Comparison of ENCODE assay signal across 35 cellular contexts in the genomic region with DNA sequence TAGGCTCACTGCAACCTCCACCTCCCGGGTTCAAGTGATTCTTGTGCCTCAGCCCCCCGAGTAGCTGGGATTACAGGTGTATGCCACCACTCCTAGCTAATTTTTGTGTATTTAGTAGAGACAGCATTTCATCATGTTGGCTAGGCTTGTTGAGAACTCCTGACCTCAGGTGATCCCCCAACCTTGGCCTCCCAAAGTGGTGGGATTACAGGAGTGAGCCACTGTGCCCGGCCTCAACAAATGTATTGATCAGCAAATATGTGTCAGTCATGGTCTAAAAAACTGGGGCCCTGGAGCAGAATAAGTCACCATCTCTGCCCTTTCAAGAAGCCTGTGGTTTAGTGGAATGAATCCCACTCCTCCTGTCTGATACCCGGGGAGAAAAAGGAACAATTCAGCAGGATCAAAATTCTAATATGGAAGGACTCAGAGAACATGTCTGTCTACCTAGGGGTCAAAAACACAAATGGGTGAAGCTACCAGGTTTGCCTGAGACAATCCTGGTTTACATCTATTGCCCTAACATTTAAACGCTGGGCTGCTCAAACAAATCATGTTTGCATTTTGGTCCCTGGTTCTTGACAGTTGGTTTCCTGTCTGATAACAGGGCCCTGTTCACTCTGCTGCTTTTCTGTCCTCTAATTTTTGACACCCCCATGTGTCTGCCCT. TPM values are rescaled to one million over a fixed set of nuclear protein-coding genes. Genes with fewer than 3 reads are reported as not detected.
"Had no signal": no experiment of that assay in that cellular context is flagged by ENCODE, and none has a peak within 500 bp of the region (broad histone marks: within the 10 kb centered on the region; RNA-seq: fewer than 3 reads in every experiment).

No MANE protein-coding gene starts in this region.

- H3K36me3 Mint-ChIP-seq: activated CD8-positive, alpha-beta memory T cell treated with anti-CD3 and anti-CD28 coated beads, Interleukin-2, amount 10 ng/mL, durations not matched to agents 7 days and 5 days; activated naive CD4-positive, alpha-beta T cell treated with anti-CD3 and anti-CD28 coated beads, Interleukin-2, amount 50 U/mL, for 24 hours; activated naive CD8-positive, alpha-beta T cell treated with anti-CD3 and anti-CD28 coated beads for 36 hours had no signal

- H3K4me3 ChIP-seq: adrenal gland, body of pancreas, esophagus squamous epithelium, gastroesophageal sphincter, heart right ventricle had no signal

- H3K4me1 Mint-ChIP-seq: activated CD8-positive, alpha-beta memory T cell treated with anti-CD3 and anti-CD28 coated beads, Interleukin-2, amount 10 ng/mL, durations not matched to agents 7 days and 5 days; activated naive CD4-positive, alpha-beta T cell treated with anti-CD3 and anti-CD28 coated beads, Interleukin-2, amount 50 U/mL, for 24 hours; activated naive CD8-positive, alpha-beta T cell treated with anti-CD3 and anti-CD28 coated beads for 36 hours; activated naive CD8-positive, alpha-beta T cell treated with anti-CD3 and anti-CD28 coated beads, Interleukin-2, amount 50 U/mL, for 24 hours had no signal

- H3K27me3 ChIP-seq: adrenal gland, body of pancreas had no signal

- ATAC-seq: activated CD8-positive, alpha-beta memory T cell treated with anti-CD3 and anti-CD28 coated beads, Interleukin-2, amount 10 ng/mL, durations not matched to agents 7 days and 5 days; activated CD8-positive, alpha-beta T cell treated with anti-CD3 and anti-CD28 coated beads, Interleukin-2, amount 10 ng/mL, durations not matched to agents 7 days and 5 days; activated naive CD8-positive, alpha-beta T cell treated with anti-CD3 and anti-CD28 coated beads, Interleukin-2, amount 50 U/mL, for 24 hours; body of pancreas; effector memory CD8-positive, alpha-beta T cell; gastroesophageal sphincter; heart right ventricle had no signal

- DNase-seq: activated CD4-positive, alpha-beta T cell treated with anti-CD3 and anti-CD28 coated beads for 1 hour; activated CD4-positive, alpha-beta T cell treated with anti-CD3 and anti-CD28 coated beads for 4 hours; activated CD4-positive, alpha-beta T cell treated with anti-CD3 and anti-CD28 coated beads, Interleukin-2, amount 50 U/mL, for 1 hour; activated CD4-positive, alpha-beta T cell treated with anti-CD3 and anti-CD28 coated beads, Interleukin-2, amount 50 U/mL, for 48 hours; activated CD8-positive, alpha-beta memory T cell treated with anti-CD3 and anti-CD28 coated beads, Interleukin-2, amount 10 ng/mL, durations not matched to agents 7 days and 5 days; activated CD8-positive, alpha-beta memory T cell treated with anti-CD3 and anti-CD28 coated beads, Interleukin-2, amount 50 U/mL, for 4 hours; activated CD8-positive, alpha-beta T cell treated with anti-CD3 and anti-CD28 coated beads, Interleukin-2, amount 10 ng/mL, durations not matched to agents 7 days and 5 days; activated effector memory CD4-positive, alpha-beta T cell treated with anti-CD3 and anti-CD28 coated beads, Interleukin-2, amount 50 U/mL, for 16 hours; activated naive CD4-positive, alpha-beta T cell treated with anti-CD3 and anti-CD28 coated beads for 36 hours; activated naive CD8-positive, alpha-beta T cell treated with anti-CD3 and anti-CD28 coated beads for 36 hours; activated naive CD8-positive, alpha-beta T cell treated with anti-CD3 and anti-CD28 coated beads, Interleukin-2, amount 50 U/mL, for 24 hours; activated T-cell treated with anti-CD3 and anti-CD28 coated beads, Interleukin-2, amount 50 U/mL, for 1 hour; activated T-cell treated with anti-CD3 and anti-CD28 coated beads, Interleukin-2, amount 50 U/mL, for 48 hours; adrenal gland; amygdala; aorta; body of pancreas; caudate nucleus; cortex of kidney; dermis blood vessel endothelial cell; effector CD4-positive, alpha-beta T cell; effector memory CD8-positive, alpha-beta T cell; erythroblast; esophagus squamous epithelium; foreskin melanocyte; heart right ventricle; T-helper 2 cell had no signal

- H3K36me3 ChIP-seq: adrenal gland, esophagus squamous epithelium, gastroesophageal sphincter, heart right ventricle had no signal

- H3K27ac ChIP-seq: adrenal gland, body of pancreas, esophagus squamous epithelium, gastroesophageal sphincter, heart right ventricle had no signal

- H3K4me3 Mint-ChIP-seq: activated CD8-positive, alpha-beta memory T cell treated with anti-CD3 and anti-CD28 coated beads, Interleukin-2, amount 10 ng/mL, durations not matched to agents 7 days and 5 days; activated CD8-positive, alpha-beta T cell treated with anti-CD3 and anti-CD28 coated beads, Interleukin-2, amount 10 ng/mL, durations not matched to agents 7 days and 5 days; activated naive CD4-positive, alpha-beta T cell treated with anti-CD3 and anti-CD28 coated beads for 36 hours; activated naive CD4-positive, alpha-beta T cell treated with anti-CD3 and anti-CD28 coated beads, Interleukin-2, amount 50 U/mL, for 24 hours; activated naive CD8-positive, alpha-beta T cell treated with anti-CD3 and anti-CD28 coated beads for 36 hours; activated naive CD8-positive, alpha-beta T cell treated with anti-CD3 and anti-CD28 coated beads, Interleukin-2, amount 50 U/mL, for 24 hours; activated T-helper 1 cell treated with anti-CD3 and anti-CD28 coated beads, Interleukin-12 subunit alpha, Interleukin-12 subunit beta, Interleukin-2, Interleukin-4 antibody, amounts not matched to agents 30 ng/mL and 10 ng/mL and 1 ng/mL, durations not matched to agents 14 hours and 24 hours and 36 hours; effector memory CD8-positive, alpha-beta T cell had no signal

- H3K4me1 ChIP-seq: adrenal gland, body of pancreas, esophagus squamous epithelium, gastroesophageal sphincter, heart right ventricle had no signal

- H3K9me3 Mint-ChIP-seq: activated naive CD4-positive, alpha-beta T cell treated with anti-CD3 and anti-CD28 coated beads for 36 hours; activated naive CD4-positive, alpha-beta T cell treated with anti-CD3 and anti-CD28 coated beads, Interleukin-2, amount 50 U/mL, for 24 hours; activated naive CD8-positive, alpha-beta T cell treated with anti-CD3 and anti-CD28 coated beads for 36 hours; activated naive CD8-positive, alpha-beta T cell treated with anti-CD3 and anti-CD28 coated beads, Interleukin-2, amount 50 U/mL, for 24 hours; activated T-helper 1 cell treated with anti-CD3 and anti-CD28 coated beads, Interleukin-12 subunit alpha, Interleukin-12 subunit beta, Interleukin-2, Interleukin-4 antibody, amounts not matched to agents 30 ng/mL and 10 ng/mL and 1 ng/mL, durations not matched to agents 14 hours and 24 hours and 36 hours; activated T-helper 2 cell treated with anti-CD3 and anti-CD28 coated beads, Interferon-gamma antibody, Interleukin-2, Interleukin-4, amounts not matched to agents 10 μg/mL and 5 μg/mL and 100 μg/mL, durations not matched to agents 14 hours and 24 hours and 36 hours; effector memory CD8-positive, alpha-beta T cell had no signal

- H3K27ac Mint-ChIP-seq: activated CD8-positive, alpha-beta memory T cell treated with anti-CD3 and anti-CD28 coated beads, Interleukin-2, amount 10 ng/mL, durations not matched to agents 7 days and 5 days; activated CD8-positive, alpha-beta T cell treated with anti-CD3 and anti-CD28 coated beads, Interleukin-2, amount 10 ng/mL, durations not matched to agents 7 days and 5 days; activated naive CD4-positive, alpha-beta T cell treated with anti-CD3 and anti-CD28 coated beads for 36 hours; activated naive CD4-positive, alpha-beta T cell treated with anti-CD3 and anti-CD28 coated beads, Interleukin-2, amount 50 U/mL, for 24 hours; activated naive CD8-positive, alpha-beta T cell treated with anti-CD3 and anti-CD28 coated beads for 36 hours; activated naive CD8-positive, alpha-beta T cell treated with anti-CD3 and anti-CD28 coated beads, Interleukin-2, amount 50 U/mL, for 24 hours; activated T-helper 1 cell treated with anti-CD3 and anti-CD28 coated beads, Interleukin-12 subunit alpha, Interleukin-12 subunit beta, Interleukin-2, Interleukin-4 antibody, amounts not matched to agents 30 ng/mL and 10 ng/mL and 1 ng/mL, durations not matched to agents 14 hours and 24 hours and 36 hours; activated T-helper 2 cell treated with anti-CD3 and anti-CD28 coated beads, Interferon-gamma antibody, Interleukin-2, Interleukin-4, amounts not matched to agents 10 μg/mL and 5 μg/mL and 100 μg/mL, durations not matched to agents 14 hours and 24 hours and 36 hours; effector memory CD8-positive, alpha-beta T cell had no signal

RNA-seq across cellular contexts. Expression of a gene that starts 21.6 kb away (rescaled TPM):
- total RNA-seq: activated CD8-positive, alpha-beta memory T cell treated with anti-CD3 and anti-CD28 coated beads for 36 hours; activated CD8-positive, alpha-beta memory T cell treated with anti-CD3 and anti-CD28 coated beads, Interleukin-2, amount 10 ng/mL, durations not matched to agents 7 days and 5 days; activated CD8-positive, alpha-beta T cell treated with anti-CD3 and anti-CD28 coated beads, Interleukin-2, amount 10 ng/mL, durations not matched to agents 7 days and 5 days; activated naive CD4-positive, alpha-beta T cell treated with anti-CD3 and anti-CD28 coated beads for 36 hours; activated naive CD8-positive, alpha-beta T cell treated with anti-CD3 and anti-CD28 coated beads for 36 hours; activated T-helper 1 cell treated with anti-CD3 and anti-CD28 coated beads, Interleukin-12 subunit alpha, Interleukin-12 subunit beta, Interleukin-2, Interleukin-4 antibody, amounts not matched to agents 30 ng/mL and 10 ng/mL and 1 ng/mL, durations not matched to agents 14 hours and 24 hours and 36 hours; activated T-helper 2 cell treated with anti-CD3 and anti-CD28 coated beads, Interferon-gamma antibody, Interleukin-2, Interleukin-4, amounts not matched to agents 10 μg/mL and 5 μg/mL and 100 μg/mL, durations not matched to agents 14 hours and 24 hours and 36 hours; chondrocyte; fibroblast of villous mesenchyme; T-helper 1 cell treated with Interleukin-12 subunit alpha and Interleukin-12 subunit beta and Interleukin-4 antibody, amounts not matched to agents 30 ng/mL and 1 ng/mL, for 36 hours had no signal

RNA-seq across cellular contexts. Expression of a gene that starts 23.2 kb away (rescaled TPM):
- total RNA-seq: activated CD8-positive, alpha-beta memory T cell treated with anti-CD3 and anti-CD28 coated beads for 36 hours; activated CD8-positive, alpha-beta T cell treated with anti-CD3 and anti-CD28 coated beads, Interleukin-2, amount 10 ng/mL, durations not matched to agents 7 days and 5 days; activated naive CD4-positive, alpha-beta T cell treated with anti-CD3 and anti-CD28 coated beads for 36 hours; activated naive CD8-positive, alpha-beta T cell treated with anti-CD3 and anti-CD28 coated beads for 36 hours; T-helper 1 cell treated with Interleukin-12 subunit alpha and Interleukin-12 subunit beta and Interleukin-4 antibody, amounts not matched to agents 30 ng/mL and 1 ng/mL, for 36 hours had no signal
